Comparison of ENCODE assay signal across 8 cellular contexts in the genomic region with DNA sequence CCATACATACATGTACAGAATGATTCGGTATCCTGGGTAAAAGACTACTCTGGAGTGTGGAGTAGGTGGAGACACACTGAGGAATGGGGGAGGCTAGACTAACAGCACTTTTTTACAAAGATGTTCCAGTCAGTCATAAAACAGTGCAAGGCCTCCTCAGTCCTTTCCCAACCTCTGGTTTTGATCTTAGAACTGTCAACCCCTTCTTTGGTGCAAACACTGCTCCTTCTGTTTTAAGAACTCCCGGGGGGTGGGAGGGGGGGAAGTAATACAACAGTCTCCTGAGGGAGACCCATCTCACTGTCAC. TPM values are rescaled to one million over a fixed set of nuclear protein-coding genes. Genes with fewer than 3 reads are reported as not detected.
DNase-seq lines count a peak whose midpoint lies in the region; TF ChIP-seq lines count a peak whose summit lies in the region.

No MANE protein-coding gene starts in this region.

- H3K9ac ChIP-seq in parathyroid adenoma = no peak overlapping the region

- no peaks in the 10 kb centered on the region for H3K9me3 ChIP-seq in DOHH2 (ENCODE audit: control insufficient read depth, insufficient read depth, low read length)
- no peaks in the 10 kb centered on the region for H3K9me3 ChIP-seq in SJCRH30 (replicated peaks)
- H3K9me3 ChIP-seq in esophagus muscularis mucosa = no peaks in the 10 kb centered on the region
- H3K9me3 ChIP-seq in parathyroid adenoma (ENCODE audit: control insufficient read depth, low read length) = no peaks in the 10 kb centered on the region

- H3K79me2 ChIP-seq in DOHH2 (ENCODE audit: control insufficient read depth, low read length) = no peaks in the 10 kb centered on the region
- H3K79me2 ChIP-seq in parathyroid adenoma = peaks cover 6% of the 10 kb centered on the region

- no peak for TF ChIP-seq CTCF in DOHH2 (IDR thresholded peaks at IDR 0.05; ENCODE audit: low read depth, low read length, poor library complexity, severe bottlenecking)
- TF ChIP-seq CTCF in esophagus muscularis mucosa (IDR thresholded peaks at IDR 0.05) = no peak
- no peak for TF ChIP-seq CTCF in parathyroid adenoma (IDR thresholded peaks at IDR 0.05)

- peak in 1 of 2 experiments; percentile 62 for DNase-seq in SJCRH30
- no peak for DNase-seq in esophagus muscularis mucosa (ENCODE audit: extremely low spot score)
- no peak for DNase-seq in GOT3 (lab: John Stamatoyannopoulos, UW)
- no peak for DNase-seq in stimulated activated naive CD4-positive, alpha-beta T cell (lab: John Stamatoyannopoulos, UW)
- DNase-seq in COLO829 (ENCODE audit: low spot score) = no peak
- DNase-seq in NCI-H1436 treated with DMSO at 0.1 percent for 48 hours (lab: John Stamatoyannopoulos, UW) = no peak

- WGBS in esophagus muscularis mucosa = 24% methylated on average over 2 of the region's 2 CpGs

- no peak for TF ChIP-seq POLR2A in esophagus muscularis mucosa (IDR thresholded peaks at IDR 0.05; ENCODE audit: low read depth)

- peaks cover 23% of the 10 kb centered on the region for H3K27me3 ChIP-seq in DOHH2 (ENCODE audit: control insufficient read depth, low read length)
- H3K27me3 ChIP-seq in SJCRH30 = no peaks in the 10 kb centered on the region
- no peaks in the 10 kb centered on the region for H3K27me3 ChIP-seq in esophagus muscularis mucosa
- H3K27me3 ChIP-seq in parathyroid adenoma (ENCODE audit: control insufficient read depth, insufficient read depth, low read length) = no peaks in the 10 kb centered on the region

- H4K20me1 ChIP-seq in DOHH2 (ENCODE audit: control insufficient read depth, insufficient read depth, low read depth, low read length) = peaks cover 5% of the 10 kb centered on the region; the same call in 1 of the 2 replicates

- no peaks in the 10 kb centered on the region for H3K9me2 ChIP-seq in DOHH2 (replicated peaks; ENCODE audit: control insufficient read depth, low read length)

- H2AFZ ChIP-seq in parathyroid adenoma = peak overlapping the region; percentile 72

- H3K4me2 ChIP-seq in DOHH2 (ENCODE audit: low read length) = peak overlapping the region; percentile 83
- H3K4me2 ChIP-seq in parathyroid adenoma (ENCODE audit: low read length) = peak overlapping the region; percentile 93

- H3K4me3 ChIP-seq in DOHH2 (ENCODE audit: low read length) = peak overlapping the region; percentile 86
- H3K4me3 ChIP-seq in SJCRH30 = peak overlapping the region; percentile 60
- H3K4me3 ChIP-seq in esophagus muscularis mucosa = peak overlapping the region; percentile 62 to 77 (median 72)
- H3K4me3 ChIP-seq in parathyroid adenoma (ENCODE audit: low read depth, low read length) = peak overlapping the region; percentile 72

- intact Hi-C loops in esophagus muscularis mucosa (cut with DNase I) = no loop called here

- no peak overlapping the region for H3K27ac ChIP-seq in DOHH2 (ENCODE audit: low read depth, low read length)
- peak overlapping the region; percentile 70 for H3K27ac ChIP-seq in SJCRH30
- H3K27ac ChIP-seq in esophagus muscularis mucosa (replicated peaks in 1 of 4) = peak overlapping the region; percentile 75 to 89 (median 81)
- H3K27ac ChIP-seq in parathyroid adenoma = peak overlapping the region; percentile 94

- no peaks in the 10 kb centered on the region for H3K36me3 ChIP-seq in DOHH2 (ENCODE audit: control insufficient read depth, low read length)
- H3K36me3 ChIP-seq in SJCRH30 = no peaks in the 10 kb centered on the region
- H3K36me3 ChIP-seq in esophagus muscularis mucosa = no peaks in the 10 kb centered on the region
- no peaks in the 10 kb centered on the region for H3K36me3 ChIP-seq in parathyroid adenoma (ENCODE audit: control insufficient read depth, insufficient read depth, low read length)

- H3F3A ChIP-seq in DOHH2 (ENCODE audit: control insufficient read depth, insufficient read depth) = no peaks in the 10 kb centered on the region

- H3K4me1 ChIP-seq in DOHH2 (ENCODE audit: control insufficient read depth, low read length) (peaks cover 19% of the 10 kb centered on the region), SJCRH30 (peaks cover 42% of the 10 kb centered on the region), esophagus muscularis mucosa (peaks cover 31 to 41% (median 35%) of the 10 kb centered on the region in 4 donors), parathyroid adenoma (peaks cover 10% of the 10 kb centered on the region)

- TF ChIP-seq EP300 in esophagus muscularis mucosa (IDR thresholded peaks at IDR 0.05) = no peak

RNA-seq across cellular contexts. Expression of a gene that starts 7.5 kb away (rescaled TPM):
- total RNA-seq in SJCRH30 (2014; rRNA removed; shearing (Covaris generic)) = 10.1 and 10.3 TPM in 2 replicates
- total RNA-seq in esophagus muscularis mucosa = 10 to 100 TPM; 30.0 to 59.5 (median 37.4) TPM

RNA-seq across cellular contexts. Expression of a gene that starts 16.9 kb away (rescaled TPM):
- total RNA-seq in SJCRH30 (2014; rRNA removed; shearing (Covaris generic)) = 44.1 and 44.6 TPM in 2 replicates
- 10 to 100 TPM; 24.7 to 29.9 (median 27.0) TPM for total RNA-seq in esophagus muscularis mucosa
